27 cellular contexts compared by ENCODE assay signal in the genomic region with DNA sequence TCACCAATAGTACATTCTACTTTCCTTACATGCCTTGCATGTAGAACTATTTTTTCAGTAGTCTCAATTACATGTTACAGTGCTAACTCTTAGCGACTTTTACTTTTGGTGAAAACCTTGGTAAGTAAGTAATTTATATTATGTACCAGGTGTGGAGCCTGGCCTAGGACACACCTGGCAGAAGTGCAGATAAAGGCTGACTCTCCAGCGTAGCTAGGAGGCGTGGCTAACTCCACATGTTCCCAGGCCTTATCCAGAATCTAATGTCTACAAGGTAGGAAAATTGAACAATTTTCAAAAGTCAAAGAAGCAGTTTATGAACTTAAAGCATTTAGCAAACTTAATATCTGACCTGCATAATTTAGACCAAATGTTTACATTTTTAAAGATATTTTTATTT.
DNase-seq lines count a peak whose midpoint lies in the region; ATAC-seq and FAIRE-seq lines count a peak whose summit lies in the region.
"Had no signal": no experiment of that assay in that cellular context is flagged by ENCODE, and none has a peak within 500 bp of the region (broad histone marks: within the 10 kb centered on the region; RNA-seq: fewer than 3 reads in every experiment).

No MANE protein-coding gene starts in this region.

- no peak overlapping the region for H3K4me3 Mint-ChIP-seq in activated CD4-positive, alpha-beta T cell treated with anti-CD3 and anti-CD28 coated beads, Interleukin-2, amount 10 ng/mL, durations not matched to agents 24 days and 14 days
- H3K4me3 Mint-ChIP-seq: CD14-positive monocyte; CD4-positive, alpha-beta T cell; CD8-positive, alpha-beta memory T cell had no signal

- H3K9me3 ChIP-seq in small intestine (ENCODE audit: control insufficient read depth, low read depth) = no peaks in the 10 kb centered on the region
- H3K9me3 ChIP-seq: A549, BE2C had no signal

- H3K9me3 Mint-ChIP-seq in activated CD4-positive, alpha-beta T cell treated with anti-CD3 and anti-CD28 coated beads, Interleukin-2, amount 10 ng/mL, durations not matched to agents 24 days and 14 days = no peaks in the 10 kb centered on the region

- WGBS in small intestine, 3 donors = 14 to 74% (median 36%) methylated on average over 3 of the region's 3 CpGs

- H3K27ac ChIP-seq in small intestine (ENCODE audit: low read depth in 1 of 2, low read length in 1 of 2) (no peak overlapping the region), substantia nigra (ENCODE audit: low read depth, low read length, poor library complexity, severe bottlenecking) (no peak overlapping the region)
- H3K27ac ChIP-seq: A549; BLaER1 treated with 17β-estradiol and CSF1 and Interleukin-3, amounts not matched to agents 10 nM and 100 nM; GM23248 had no signal

- intact Hi-C loops in activated CD4-positive, alpha-beta T cell treated with anti-CD3 and anti-CD28 coated beads, Interleukin-2, amount 10 ng/mL, durations not matched to agents 24 days and 14 days (cut with micrococcal nuclease) = no loop called here
- intact Hi-C loops in left colon (cut with DNase I, micrococcal nuclease) = no loop called here

- peaks cover 0 to 5% of the 10 kb centered on the region in 2 donors for H3K27me3 ChIP-seq in small intestine (ENCODE audit: control insufficient read depth in 2 of 2, insufficient read depth in 2 of 2, low read length in 2 of 2)
- H3K27me3 ChIP-seq: BLaER1 treated with 17β-estradiol and CSF1 and Interleukin-3, amounts not matched to agents 10 nM and 100 nM had no signal

- peak; percentile 19 for DNase-seq in activated CD4-positive, alpha-beta T cell treated with anti-CD3 and anti-CD28 coated beads, Interleukin-2, amount 10 ng/mL, durations not matched to agents 24 days and 14 days
- DNase-seq in activated CD4-positive, alpha-beta T cell treated with anti-CD3 and anti-CD28 coated beads for 1 hour = no peak
- DNase-seq in left colon = peak in 1 of 2 donors; percentile 30
- peak; percentile 40 for DNase-seq in small intestine
- no peak for DNase-seq in substantia nigra (lab: John Stamatoyannopoulos, UW)
- DNase-seq in KG1 (lab: John Stamatoyannopoulos, UW) = no peak
- DNase-seq: 8988T; ACHN; AML-193; BE2C; CD4-positive, alpha-beta T cell; CD8-positive, alpha-beta memory T cell; DMS 273 treated with DMSO at 0.1 percent for 48 hours; DMS79; EL; GDM1; GM23248; H7; HCEC 1CT had no signal

- H3K27ac Mint-ChIP-seq in activated CD4-positive, alpha-beta T cell treated with anti-CD3 and anti-CD28 coated beads, Interleukin-2, amount 10 ng/mL, durations not matched to agents 24 days and 14 days = no peak overlapping the region
- H3K27ac Mint-ChIP-seq: CD14-positive monocyte; CD4-positive, alpha-beta T cell; CD8-positive, alpha-beta memory T cell had no signal

- H3K4me1 ChIP-seq in small intestine (ENCODE audit: control insufficient read depth in 2 of 2, insufficient read depth in 1 of 2, low read depth in 1 of 2, low read length in 1 of 2) = no peaks in the 10 kb centered on the region
- H3K4me1 ChIP-seq: A549; BE2C; BLaER1 treated with 17β-estradiol and CSF1 and Interleukin-3, amounts not matched to agents 10 nM and 100 nM had no signal

- no peaks in the 10 kb centered on the region for H3K36me3 Mint-ChIP-seq in activated CD4-positive, alpha-beta T cell treated with anti-CD3 and anti-CD28 coated beads, Interleukin-2, amount 10 ng/mL, durations not matched to agents 24 days and 14 days (ENCODE audit: low read depth)
- H3K36me3 Mint-ChIP-seq: CD14-positive monocyte had no signal

- H3K4me1 Mint-ChIP-seq in activated CD4-positive, alpha-beta T cell treated with anti-CD3 and anti-CD28 coated beads, Interleukin-2, amount 10 ng/mL, durations not matched to agents 24 days and 14 days = no peaks in the 10 kb centered on the region
- H3K4me1 Mint-ChIP-seq: CD14-positive monocyte; CD8-positive, alpha-beta memory T cell had no signal

- H3K4me3 ChIP-seq in small intestine (ENCODE audit: low read depth in 1 of 2, low read length in 2 of 2) = no peak overlapping the region
- H3K4me3 ChIP-seq: A549; BLaER1 treated with 17β-estradiol and CSF1 and Interleukin-3, amounts not matched to agents 10 nM and 100 nM; GM12878; GM23248 had no signal

- peak; percentile 83 for ATAC-seq in left colon
- ATAC-seq in activated CD4-positive, CD25-positive, alpha-beta regulatory T cell treated with anti-CD3 and anti-CD28 coated beads, Interleukin-2, amount 50 U/mL, for 24 hours = no peak
- ATAC-seq: A549, GM12878 had no signal

- H3K27me3 Mint-ChIP-seq in activated CD4-positive, alpha-beta T cell treated with anti-CD3 and anti-CD28 coated beads, Interleukin-2, amount 10 ng/mL, durations not matched to agents 24 days and 14 days = peaks cover 7% of the 10 kb centered on the region

- FAIRE-seq in small intestine (lab: Jason Lieb, UNC) = peak; percentile 5
- FAIRE-seq: A549, D721Med, GM12878, GM19239, H1 had no signal

- H3K36me3 ChIP-seq in small intestine (ENCODE audit: control insufficient read depth in 2 of 2, insufficient read depth in 2 of 2, low read length in 2 of 2) = no peaks in the 10 kb centered on the region
- H3K36me3 ChIP-seq: BE2C; BLaER1 treated with 17β-estradiol and CSF1 and Interleukin-3, amounts not matched to agents 10 nM and 100 nM had no signal

Comparison
In these comparisons a context has a peak if more than half of its experiments do, and no peak if none do; other contexts are left out.
1. DNase-seq: peak in activated CD4-positive, alpha-beta T cell treated with anti-CD3 and anti-CD28 coated beads, Interleukin-2, amount 10 ng/mL, durations not matched to agents 24 days and 14 days (single experiment) and small intestine (single experiment); none in activated CD4-positive, alpha-beta T cell treated with anti-CD3 and anti-CD28 coated beads for 1 hour (single experiment), substantia nigra (0 of 49) and KG1 (single experiment).